ENCODE assay signal across 1 cellular context in the genomic region with DNA sequence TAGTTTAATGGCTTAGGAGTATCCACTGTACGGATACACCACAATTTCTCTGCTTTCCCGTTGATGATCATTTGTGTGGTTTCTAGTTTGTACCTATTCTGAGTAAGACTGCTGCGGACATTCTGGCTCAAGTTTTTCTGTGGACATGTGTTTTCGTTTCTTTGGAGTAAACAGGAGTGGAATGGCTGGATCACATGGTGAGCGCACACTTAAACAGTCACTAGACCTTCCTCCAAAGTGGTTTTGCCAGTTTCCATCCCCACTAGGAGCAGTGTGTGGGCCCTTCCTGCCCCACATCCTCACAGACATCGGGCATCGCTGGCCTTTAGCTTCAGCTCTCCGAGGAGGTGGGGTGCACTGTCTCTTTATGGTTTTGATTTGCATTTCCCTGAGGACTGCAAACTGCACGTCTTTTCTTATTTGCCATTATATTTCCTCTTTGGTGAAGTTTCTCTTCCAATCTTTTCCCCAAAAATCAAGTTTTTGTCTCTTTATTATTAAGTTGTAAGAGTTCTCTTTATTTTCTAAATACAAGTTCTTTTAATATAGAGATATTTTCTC.
TF ChIP-seq lines count a peak whose summit lies in the region.

No MANE protein-coding gene starts in this region.

TF ChIP-seq in SK-N-SH, 30 proteins besides CTCF, POLR2A, EP300 and RAD21 (continued from another document):
- TF ChIP-seq, protein P1, sequence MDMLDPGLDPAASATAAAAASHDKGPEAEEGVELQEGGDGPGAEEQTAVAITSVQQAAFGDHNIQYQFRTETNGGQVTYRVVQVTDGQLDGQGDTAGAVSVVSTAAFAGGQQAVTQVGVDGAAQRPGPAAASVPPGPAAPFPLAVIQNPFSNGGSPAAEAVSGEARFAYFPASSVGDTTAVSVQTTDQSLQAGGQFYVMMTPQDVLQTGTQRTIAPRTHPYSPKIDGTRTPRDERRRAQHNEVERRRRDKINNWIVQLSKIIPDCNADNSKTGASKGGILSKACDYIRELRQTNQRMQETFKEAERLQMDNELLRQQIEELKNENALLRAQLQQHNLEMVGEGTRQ (IDR thresholded peaks at IDR 0.05; ENCODE audit: borderline replicate concordance, low read depth, low read length), result no peak
- TF ChIP-seq NFIC (IDR thresholded peaks at IDR 0.05; ENCODE audit: borderline replicate concordance) (no peak), NRF1 (IDR thresholded peaks at IDR 0.05; ENCODE audit: low read depth, low read length) (no peak)
